2 cellular contexts compared by ENCODE assay signal in the genomic region with DNA sequence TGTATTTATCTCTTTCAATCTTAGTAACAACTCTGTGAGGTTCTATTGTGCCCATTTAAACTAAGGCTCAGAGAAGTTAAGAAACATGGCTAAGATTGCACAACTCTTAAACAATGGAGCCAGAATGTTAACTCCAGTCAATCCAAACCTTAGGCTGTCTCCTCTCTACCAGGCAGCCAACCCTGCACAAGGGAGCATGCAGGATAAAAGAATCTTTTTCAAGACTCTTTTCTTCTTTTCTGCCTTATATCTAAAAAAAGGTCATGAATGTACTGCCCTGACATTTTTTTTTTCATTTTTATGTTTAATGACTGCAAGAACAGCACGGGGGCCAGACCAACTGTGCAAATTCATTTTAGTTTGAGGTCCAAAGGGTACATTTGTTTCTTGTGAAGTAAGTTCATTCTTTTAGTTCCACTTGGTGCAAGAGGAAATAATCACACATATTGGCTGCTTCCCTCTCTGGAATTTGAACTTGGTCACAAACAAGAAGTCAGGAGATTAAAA.
TF ChIP-seq lines count a peak whose summit lies in the region.

No MANE protein-coding gene starts in this region.

TF ChIP-seq in endothelial cell of umbilical vein, 7 proteins besides CTCF, POLR2A, EP300 and RAD21 (continued from another document):
- no peak for TF ChIP-seq EZH2 (IDR thresholded peaks at IDR 0.05; ENCODE audit: borderline replicate concordance, low read depth, low read length, severe bottlenecking)
- TF ChIP-seq JUN (IDR thresholded peaks at IDR 0.05; ENCODE audit: borderline replicate concordance, insufficient read depth, insufficient read length, low read depth) = no peak

TF ChIP-seq in HepG2, 621 proteins besides CTCF, POLR2A, EP300 and RAD21 (continued from another document and continues in another):
- TF ChIP-seq, protein P1, sequence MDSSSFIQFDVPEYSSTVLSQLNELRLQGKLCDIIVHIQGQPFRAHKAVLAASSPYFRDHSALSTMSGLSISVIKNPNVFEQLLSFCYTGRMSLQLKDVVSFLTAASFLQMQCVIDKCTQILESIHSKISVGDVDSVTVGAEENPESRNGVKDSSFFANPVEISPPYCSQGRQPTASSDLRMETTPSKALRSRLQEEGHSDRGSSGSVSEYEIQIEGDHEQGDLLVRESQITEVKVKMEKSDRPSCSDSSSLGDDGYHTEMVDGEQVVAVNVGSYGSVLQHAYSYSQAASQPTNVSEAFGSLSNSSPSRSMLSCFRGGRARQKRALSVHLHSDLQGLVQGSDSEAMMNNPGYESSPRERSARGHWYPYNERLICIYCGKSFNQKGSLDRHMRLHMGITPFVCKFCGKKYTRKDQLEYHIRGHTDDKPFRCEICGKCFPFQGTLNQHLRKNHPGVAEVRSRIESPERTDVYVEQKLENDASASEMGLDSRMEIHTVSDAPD (CRISPR knock-in tag; IDR thresholded peaks at IDR 0.05) = no peak
- TF ChIP-seq KDM6A (CRISPR knock-in tag; IDR thresholded peaks at IDR 0.05; ENCODE audit: low read depth) (peak; percentile 28; the same call in 1 of the 2 replicates), ZNF747 (CRISPR knock-in tag; IDR thresholded peaks at IDR 0.05; ENCODE audit: borderline replicate concordance) (no peak), ZNF766 (CRISPR knock-in tag; IDR thresholded peaks at IDR 0.05; ENCODE audit: borderline replicate concordance) (no peak), JUN (CRISPR knock-in tag; IDR thresholded peaks at IDR 0.05) (peak; percentile 59; the same call in 1 of the 2 replicates), PPARG (CRISPR knock-in tag; conservative IDR thresholded peaks at IDR 0.05) (peak; percentile 35; the same call in 1 of the 2 replicates), ZNF792 (CRISPR knock-in tag; IDR thresholded peaks at IDR 0.05) (peak; percentile 56; the same call in 1 of the 2 replicates), AGO2 (optimal IDR thresholded peaks at IDR 0.05; ENCODE audit: low read depth, low read length) (no peak), ZNF770 (CRISPR knock-in tag; IDR thresholded peaks at IDR 0.05) (no peak), NR2F1 (CRISPR knock-in tag; IDR thresholded peaks at IDR 0.05) (0 out of 4 replicates have a peak, but pooled peaks of 1 of the 2 experiments have one; percentile 16), ZNF788 (CRISPR knock-in tag; IDR thresholded peaks at IDR 0.05; ENCODE audit: borderline replicate concordance) (no peak), RCOR2 (CRISPR knock-in tag; IDR thresholded peaks at IDR 0.05) (peak; percentile 68; the same call in 1 of the 2 replicates), NCOA1 (CRISPR knock-in tag; IDR thresholded peaks at IDR 0.05) (0 out of 2 replicates have a peak, but pooled peaks have one; percentile 52), CEBPG (CRISPR knock-in tag; IDR thresholded peaks at IDR 0.05) (peak; percentile 94), ERF (CRISPR knock-in tag; IDR thresholded peaks at IDR 0.05) (0 out of 2 replicates have a peak, but pooled peaks have one; percentile 37), KAT8 (CRISPR knock-in tag; IDR thresholded peaks at IDR 0.05) (peak; percentile 25; the same call in 1 of the 2 replicates), GATAD2A (CRISPR knock-in tag; IDR thresholded peaks at IDR 0.05) (peak; percentile 76), LCORL (IDR thresholded peaks at IDR 0.05) (no peak), LCORL (CRISPR knock-in tag; IDR thresholded peaks at IDR 0.05) (peak; percentile 48), REXO4 (CRISPR knock-in tag; IDR thresholded peaks at IDR 0.05; ENCODE audit: borderline replicate concordance) (no peak), NCOR1 (IDR thresholded peaks at IDR 0.05; ENCODE audit: borderline replicate concordance, low read length) (peak; percentile 79; the same call in 1 of the 2 replicates), HNF4A (CRISPR knock-in tag; IDR thresholded peaks at IDR 0.05) (peak; percentile 84), FOXO1 (CRISPR knock-in tag; IDR thresholded peaks at IDR 0.05) (peak; percentile 12; the same call in 1 of the 2 replicates), ZMYM4 (CRISPR knock-in tag; IDR thresholded peaks at IDR 0.05) (peak; percentile 20; the same call in 1 of the 2 replicates), ZBTB2 (CRISPR knock-in tag; IDR thresholded peaks at IDR 0.05; ENCODE audit: low read depth) (no peak), RARA (CRISPR knock-in tag; IDR thresholded peaks at IDR 0.05) (peak; percentile 42; the same call in 1 of the 2 replicates), U2AF2 (IDR thresholded peaks at IDR 0.05; ENCODE audit: low read depth, low read length) (no peak), ZNF629 (CRISPR knock-in tag; conservative IDR thresholded peaks at IDR 0.05) (peak; percentile 83), ZNF335 (CRISPR knock-in tag; IDR thresholded peaks at IDR 0.05) (0 out of 2 replicates have a peak, but pooled peaks have one; percentile 15), MNT (IDR thresholded peaks at IDR 0.05) (no peak)
- TF ChIP-seq, protein P2, sequence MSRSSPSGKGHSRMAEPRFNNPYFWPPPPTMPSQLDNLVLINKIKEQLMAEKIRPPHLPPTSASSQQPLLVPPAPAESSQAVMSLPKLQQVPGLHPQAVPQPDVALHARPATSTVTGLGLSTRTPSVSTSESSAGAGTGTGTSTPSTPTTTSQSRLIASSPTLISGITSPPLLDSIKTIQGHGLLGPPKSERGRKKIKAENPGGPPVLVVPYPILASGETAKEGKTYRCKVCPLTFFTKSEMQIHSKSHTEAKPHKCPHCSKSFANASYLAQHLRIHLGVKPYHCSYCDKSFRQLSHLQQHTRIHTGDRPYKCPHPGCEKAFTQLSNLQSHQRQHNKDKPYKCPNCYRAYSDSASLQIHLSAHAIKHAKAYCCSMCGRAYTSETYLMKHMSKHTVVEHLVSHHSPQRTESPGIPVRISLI (CRISPR knock-in tag; IDR thresholded peaks at IDR 0.05; ENCODE audit: borderline replicate concordance) = peak; percentile 76; the same call in 1 of the 2 replicates
- TF ChIP-seq, protein P3, sequence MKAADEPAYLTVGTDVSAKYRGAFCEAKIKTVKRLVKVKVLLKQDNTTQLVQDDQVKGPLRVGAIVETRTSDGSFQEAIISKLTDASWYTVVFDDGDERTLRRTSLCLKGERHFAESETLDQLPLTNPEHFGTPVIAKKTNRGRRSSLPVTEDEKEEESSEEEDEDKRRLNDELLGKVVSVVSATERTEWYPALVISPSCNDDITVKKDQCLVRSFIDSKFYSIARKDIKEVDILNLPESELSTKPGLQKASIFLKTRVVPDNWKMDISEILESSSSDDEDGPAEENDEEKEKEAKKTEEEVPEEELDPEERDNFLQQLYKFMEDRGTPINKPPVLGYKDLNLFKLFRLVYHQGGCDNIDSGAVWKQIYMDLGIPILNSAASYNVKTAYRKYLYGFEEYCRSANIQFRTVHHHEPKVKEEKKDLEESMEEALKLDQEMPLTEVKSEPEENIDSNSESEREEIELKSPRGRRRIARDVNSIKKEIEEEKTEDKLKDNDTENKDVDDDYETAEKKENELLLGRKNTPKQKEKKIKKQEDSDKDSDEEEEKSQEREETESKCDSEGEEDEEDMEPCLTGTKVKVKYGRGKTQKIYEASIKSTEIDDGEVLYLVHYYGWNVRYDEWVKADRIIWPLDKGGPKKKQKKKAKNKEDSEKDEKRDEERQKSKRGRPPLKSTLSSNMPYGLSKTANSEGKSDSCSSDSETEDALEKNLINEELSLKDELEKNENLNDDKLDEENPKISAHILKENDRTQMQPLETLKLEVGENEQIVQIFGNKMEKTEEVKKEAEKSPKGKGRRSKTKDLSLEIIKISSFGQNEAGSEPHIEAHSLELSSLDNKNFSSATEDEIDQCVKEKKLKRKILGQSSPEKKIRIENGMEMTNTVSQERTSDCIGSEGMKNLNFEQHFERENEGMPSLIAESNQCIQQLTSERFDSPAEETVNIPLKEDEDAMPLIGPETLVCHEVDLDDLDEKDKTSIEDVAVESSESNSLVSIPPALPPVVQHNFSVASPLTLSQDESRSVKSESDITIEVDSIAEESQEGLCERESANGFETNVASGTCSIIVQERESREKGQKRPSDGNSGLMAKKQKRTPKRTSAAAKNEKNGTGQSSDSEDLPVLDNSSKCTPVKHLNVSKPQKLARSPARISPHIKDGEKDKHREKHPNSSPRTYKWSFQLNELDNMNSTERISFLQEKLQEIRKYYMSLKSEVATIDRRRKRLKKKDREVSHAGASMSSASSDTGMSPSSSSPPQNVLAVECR (CRISPR knock-in tag; IDR thresholded peaks at IDR 0.05; ENCODE audit: borderline replicate concordance) = peak; percentile 31; the same call in 1 of the 2 replicates
- TF ChIP-seq, protein P4, sequence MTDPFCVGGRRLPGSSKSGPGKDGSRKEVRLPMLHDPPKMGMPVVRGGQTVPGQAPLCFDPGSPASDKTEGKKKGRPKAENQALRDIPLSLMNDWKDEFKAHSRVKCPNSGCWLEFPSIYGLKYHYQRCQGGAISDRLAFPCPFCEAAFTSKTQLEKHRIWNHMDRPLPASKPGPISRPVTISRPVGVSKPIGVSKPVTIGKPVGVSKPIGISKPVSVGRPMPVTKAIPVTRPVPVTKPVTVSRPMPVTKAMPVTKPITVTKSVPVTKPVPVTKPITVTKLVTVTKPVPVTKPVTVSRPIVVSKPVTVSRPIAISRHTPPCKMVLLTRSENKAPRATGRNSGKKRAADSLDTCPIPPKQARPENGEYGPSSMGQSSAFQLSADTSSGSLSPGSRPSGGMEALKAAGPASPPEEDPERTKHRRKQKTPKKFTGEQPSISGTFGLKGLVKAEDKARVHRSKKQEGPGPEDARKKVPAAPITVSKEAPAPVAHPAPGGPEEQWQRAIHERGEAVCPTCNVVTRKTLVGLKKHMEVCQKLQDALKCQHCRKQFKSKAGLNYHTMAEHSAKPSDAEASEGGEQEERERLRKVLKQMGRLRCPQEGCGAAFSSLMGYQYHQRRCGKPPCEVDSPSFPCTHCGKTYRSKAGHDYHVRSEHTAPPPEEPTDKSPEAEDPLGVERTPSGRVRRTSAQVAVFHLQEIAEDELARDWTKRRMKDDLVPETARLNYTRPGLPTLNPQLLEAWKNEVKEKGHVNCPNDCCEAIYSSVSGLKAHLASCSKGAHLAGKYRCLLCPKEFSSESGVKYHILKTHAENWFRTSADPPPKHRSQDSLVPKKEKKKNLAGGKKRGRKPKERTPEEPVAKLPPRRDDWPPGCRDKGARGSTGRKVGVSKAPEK (CRISPR knock-in tag; IDR thresholded peaks at IDR 0.05; ENCODE audit: borderline replicate concordance) = no peak
- TF ChIP-seq, protein P5, sequence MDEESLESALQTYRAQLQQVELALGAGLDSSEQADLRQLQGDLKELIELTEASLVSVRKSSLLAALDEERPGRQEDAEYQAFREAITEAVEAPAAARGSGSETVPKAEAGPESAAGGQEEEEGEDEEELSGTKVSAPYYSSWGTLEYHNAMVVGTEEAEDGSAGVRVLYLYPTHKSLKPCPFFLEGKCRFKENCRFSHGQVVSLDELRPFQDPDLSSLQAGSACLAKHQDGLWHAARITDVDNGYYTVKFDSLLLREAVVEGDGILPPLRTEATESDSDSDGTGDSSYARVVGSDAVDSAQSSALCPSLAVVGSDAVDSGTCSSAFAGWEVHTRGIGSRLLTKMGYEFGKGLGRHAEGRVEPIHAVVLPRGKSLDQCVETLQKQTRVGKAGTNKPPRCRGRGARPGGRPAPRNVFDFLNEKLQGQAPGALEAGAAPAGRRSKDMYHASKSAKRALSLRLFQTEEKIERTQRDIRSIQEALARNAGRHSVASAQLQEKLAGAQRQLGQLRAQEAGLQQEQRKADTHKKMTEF (CRISPR knock-in tag; IDR thresholded peaks at IDR 0.05) = peak; percentile 38
- TF ChIP-seq, protein P6, sequence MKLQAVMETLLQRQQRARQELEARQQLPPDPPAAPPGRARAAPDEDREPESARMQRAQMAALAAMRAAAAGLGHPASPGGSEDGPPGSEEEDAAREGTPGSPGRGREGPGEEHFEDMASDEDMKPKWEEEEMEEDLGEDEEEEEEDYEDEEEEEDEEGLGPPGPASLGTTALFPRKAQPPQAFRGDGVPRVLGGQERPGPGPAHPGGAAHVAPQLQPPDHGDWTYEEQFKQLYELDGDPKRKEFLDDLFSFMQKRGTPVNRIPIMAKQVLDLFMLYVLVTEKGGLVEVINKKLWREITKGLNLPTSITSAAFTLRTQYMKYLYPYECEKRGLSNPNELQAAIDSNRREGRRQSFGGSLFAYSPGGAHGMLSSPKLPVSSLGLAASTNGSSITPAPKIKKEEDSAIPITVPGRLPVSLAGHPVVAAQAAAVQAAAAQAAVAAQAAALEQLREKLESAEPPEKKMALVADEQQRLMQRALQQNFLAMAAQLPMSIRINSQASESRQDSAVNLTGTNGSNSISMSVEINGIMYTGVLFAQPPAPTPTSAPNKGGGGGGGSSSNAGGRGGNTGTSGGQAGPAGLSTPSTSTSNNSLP (IDR thresholded peaks at IDR 0.05; ENCODE audit: low read depth, low read length) = peak; percentile 55; the same call in 1 of the 2 replicates
